ENCODE assay signal across 9 cellular contexts in the genomic region with DNA sequence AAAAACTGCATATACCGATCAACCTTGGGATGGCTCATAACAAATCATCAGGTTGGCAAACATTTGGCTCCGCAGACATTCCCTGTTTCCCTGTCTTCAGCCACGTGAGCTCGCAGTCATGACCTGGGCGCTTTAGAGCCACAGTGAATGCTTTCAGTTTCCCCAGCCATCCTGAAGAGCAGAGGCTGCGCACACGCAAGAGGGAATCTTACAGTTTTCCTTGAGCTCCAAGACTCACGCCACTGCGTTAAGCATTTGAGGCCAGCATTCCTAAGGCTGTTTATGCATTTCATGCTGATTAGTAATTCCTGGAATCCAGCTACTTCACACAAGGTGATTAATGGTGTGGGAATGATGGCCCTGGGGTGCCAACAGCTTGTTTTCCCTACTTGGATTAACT.
DNase-seq lines count a peak whose midpoint lies in the region; ATAC-seq and TF ChIP-seq lines count a peak whose summit lies in the region.
"Had no signal": no experiment of that assay in that cellular context is flagged by ENCODE, and none has a peak within 500 bp of the region (broad histone marks: within the 10 kb centered on the region; RNA-seq: fewer than 3 reads in every experiment).

No MANE protein-coding gene starts in this region.

- H2BK5ac ChIP-seq in trophoblast cell (ENCODE audit: low read depth, low read length, poor library complexity) = no peak overlapping the region

- no peak overlapping the region for H3K9ac ChIP-seq in trophoblast cell (ENCODE audit: low read length)

- ATAC-seq in RWPE2 (ENCODE audit: low read depth) = peak; percentile 93
- no peak for ATAC-seq in HG02759 (IDR thresholded peaks at IDR 0.05; ENCODE audit: unreplicated experiment)
- no peak for ATAC-seq in GM19395 (IDR thresholded peaks at IDR 0.05; ENCODE audit: unreplicated experiment)
- no peak for ATAC-seq in HG03432 (IDR thresholded peaks at IDR 0.05; ENCODE audit: unreplicated experiment)

- H3K79me2 ChIP-seq in trophoblast cell (ENCODE audit: control insufficient read depth, insufficient read depth, low read length, poor library complexity) = no peaks in the 10 kb centered on the region

- H3K4me1 ChIP-seq in RWPE2 (ENCODE audit: insufficient read depth, poor library complexity, severe bottlenecking) (peaks cover 45% of the 10 kb centered on the region), trophoblast cell (ENCODE audit: control insufficient read depth in 1 of 2, insufficient read depth in 2 of 2, low read length in 2 of 2) (peaks cover 18 to 21% of the 10 kb centered on the region in 2 experiments)

- H4K91ac ChIP-seq in trophoblast cell (ENCODE audit: low read depth, low read length) = peak overlapping the region; percentile 65

- H3K36me3 ChIP-seq in RWPE2 (ENCODE audit: low read depth) (peaks cover 35% of the 10 kb centered on the region), trophoblast cell (ENCODE audit: control insufficient read depth in 1 of 2, insufficient read depth in 2 of 2, low read length in 2 of 2) (no peaks in the 10 kb centered on the region)

- H4K12ac ChIP-seq in trophoblast cell (ENCODE audit: low read depth, low read length) = no peak overlapping the region

- H3K79me1 ChIP-seq in trophoblast cell (ENCODE audit: low read length) = peaks cover 8% of the 10 kb centered on the region

- peak overlapping the region; percentile 10 for H2BK120ac ChIP-seq in trophoblast cell (ENCODE audit: insufficient read depth, low read length, poor library complexity)

- H3K27me3 ChIP-seq in RWPE2 (ENCODE audit: insufficient read depth, poor library complexity, severe bottlenecking) (no peaks in the 10 kb centered on the region), trophoblast cell (ENCODE audit: insufficient read depth, low read length) (no peaks in the 10 kb centered on the region)

- no peak overlapping the region for H3K18ac ChIP-seq in trophoblast cell (ENCODE audit: low read length)

- H2BK12ac ChIP-seq in trophoblast cell (ENCODE audit: low read length) = peak overlapping the region; percentile 37

- H4K8ac ChIP-seq in trophoblast cell (ENCODE audit: low read depth, low read length) = peak overlapping the region; percentile 13

- TF ChIP-seq CTCF in RWPE2 (IDR thresholded peaks at IDR 0.05; ENCODE audit: poor library complexity, severe bottlenecking) = no peak
- TF ChIP-seq CTCF in fibroblast of mammary gland (conservative IDR thresholded peaks at IDR 0.05; ENCODE audit: control insufficient read depth, insufficient read depth, low read depth, low read length) = no peak

- no peak overlapping the region for H3K14ac ChIP-seq in trophoblast cell (ENCODE audit: low read length)

- no peak overlapping the region for H3K4me3 ChIP-seq in RWPE2 (ENCODE audit: severe bottlenecking)
- H3K4me3 ChIP-seq in fibroblast of mammary gland (ENCODE audit: control insufficient read depth, low read depth, low read length) = no peak overlapping the region
- no peak overlapping the region for H3K4me3 ChIP-seq in trophoblast cell (ENCODE audit: low read depth, low read length)

- no peak overlapping the region for H2AFZ ChIP-seq in trophoblast cell (ENCODE audit: insufficient read depth, low read length, poor library complexity)

- DNase-seq in ELF-1 (ENCODE audit: low read depth, low spot score) (peak; percentile 76), RWPE2 (ENCODE audit: low spot score) (peak; percentile 79), fibroblast of mammary gland (ENCODE audit: low read depth) (peak; percentile 96), trophoblast cell (peak; percentile 96 to 99), Ammon's horn (ENCODE audit: low spot score) (no peak)
- DNase-seq: activated naive CD8-positive, alpha-beta T cell treated with anti-CD3 and anti-CD28 coated beads, Interleukin-2, amount 10 ng/mL, durations not matched to agents 7 days and 5 days had no signal

- no peak overlapping the region for H3K4ac ChIP-seq in trophoblast cell (ENCODE audit: low read depth, low read length)

- H3K4me2 ChIP-seq in trophoblast cell (ENCODE audit: low read length) = no peak overlapping the region

- no peak overlapping the region for H3K23ac ChIP-seq in trophoblast cell (ENCODE audit: low read length)

- WGBS in trophoblast cell (ENCODE audit: extremely low coverage, insufficient coverage, insufficient read length) = no CpG with 5 or more reads among the region's 9 CpGs

- H3K9me3 ChIP-seq in RWPE2 (ENCODE audit: severe bottlenecking) = no peaks in the 10 kb centered on the region
- no peaks in the 10 kb centered on the region for H3K9me3 ChIP-seq in trophoblast cell (ENCODE audit: insufficient read depth, low read depth, low read length)

- peak overlapping the region; percentile 99 for H3K27ac ChIP-seq in RWPE2 (ENCODE audit: poor library complexity, severe bottlenecking)
- peak overlapping the region; percentile 20 for H3K27ac ChIP-seq in trophoblast cell (ENCODE audit: low read depth, low read length)

- no peak overlapping the region for H2AK5ac ChIP-seq in trophoblast cell (ENCODE audit: low read length)
